33 cellular contexts compared by ENCODE assay signal in the genomic region with DNA sequence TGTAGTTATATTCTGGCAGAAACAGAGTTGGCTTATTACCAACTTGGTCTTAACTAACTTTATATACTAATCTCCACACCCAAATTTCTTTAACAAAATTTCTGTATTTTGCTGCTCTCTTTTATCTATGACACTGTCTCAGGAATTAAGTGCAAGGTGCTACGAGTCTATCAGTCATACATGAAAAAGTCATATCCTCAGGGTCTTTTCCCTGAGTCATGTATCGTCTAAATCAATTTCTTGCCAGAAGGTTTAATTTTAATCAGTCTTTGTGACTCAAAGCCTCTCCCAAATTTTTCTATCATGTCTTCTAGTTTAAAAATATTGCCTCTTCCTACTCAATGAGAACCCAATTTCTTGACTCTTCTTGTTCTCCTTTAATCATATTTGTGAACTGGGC.
"Had no signal": no experiment of that assay in that cellular context is flagged by ENCODE, and none has a peak within 500 bp of the region (broad histone marks: within the 10 kb centered on the region; RNA-seq: fewer than 3 reads in every experiment).

No MANE protein-coding gene starts in this region.

- H3K27me3 ChIP-seq: adrenal gland, body of pancreas, brain microvascular endothelial cell, breast epithelium had no signal

- H3K4me1 Mint-ChIP-seq: activated B cell treated with CpG ODN at 0.5 μM for 24 hours; activated CD4-positive, alpha-beta T cell treated with anti-CD3 and anti-CD28 coated beads, Interleukin-2, amount 10 ng/mL, durations not matched to agents 24 days and 14 days; activated naive CD8-positive, alpha-beta T cell treated with anti-CD3 and anti-CD28 coated beads for 36 hours; activated T-helper 17 cell treated with anti-CD3 and anti-CD28 coated beads, Interleukin-2, amount 50 U/mL, for 72 hours had no signal

- H3K27ac Mint-ChIP-seq: activated B cell treated with CpG ODN at 0.5 μM for 24 hours; activated CD4-positive, alpha-beta memory T cell treated with anti-CD3 and anti-CD28 coated beads for 36 hours; activated CD4-positive, alpha-beta T cell treated with anti-CD3 and anti-CD28 coated beads, Interleukin-2, amount 10 ng/mL, durations not matched to agents 24 days and 14 days; activated CD8-positive, alpha-beta T cell treated with anti-CD3 and anti-CD28 coated beads for 36 hours; activated naive CD4-positive, alpha-beta T cell treated with anti-CD3 and anti-CD28 coated beads for 36 hours; activated naive CD4-positive, alpha-beta T cell treated with anti-CD3 and anti-CD28 coated beads, Interleukin-2, amount 50 U/mL, for 72 hours; activated naive CD8-positive, alpha-beta T cell treated with anti-CD3 and anti-CD28 coated beads for 36 hours; activated T-cell treated with anti-CD3 and anti-CD28 coated beads, Interleukin-2, amount 50 U/mL, for 72 hours; activated T-helper 1 cell treated with anti-CD3 and anti-CD28 coated beads, Interleukin-12 subunit alpha, Interleukin-12 subunit beta, Interleukin-2, Interleukin-4 antibody, amounts not matched to agents 30 ng/mL and 10 ng/mL and 1 ng/mL, durations not matched to agents 14 hours and 24 hours and 36 hours; activated T-helper 17 cell treated with anti-CD3 and anti-CD28 coated beads, Interleukin-2, amount 50 U/mL, for 72 hours; T-helper 2 cell treated with Interferon-gamma antibody and Interleukin-4, amounts not matched to agents 5 μg/mL and 100 μg/mL, for 36 hours had no signal

- H3K4me3 Mint-ChIP-seq: activated B cell treated with CpG ODN at 0.5 μM for 24 hours; activated CD4-positive, alpha-beta memory T cell treated with anti-CD3 and anti-CD28 coated beads for 36 hours; activated CD4-positive, alpha-beta T cell treated with anti-CD3 and anti-CD28 coated beads, Interleukin-2, amount 10 ng/mL, durations not matched to agents 24 days and 14 days; activated CD8-positive, alpha-beta T cell treated with anti-CD3 and anti-CD28 coated beads for 36 hours; activated naive CD4-positive, alpha-beta T cell treated with anti-CD3 and anti-CD28 coated beads for 36 hours; activated naive CD8-positive, alpha-beta T cell treated with anti-CD3 and anti-CD28 coated beads for 36 hours; activated T-cell treated with anti-CD3 and anti-CD28 coated beads, Interleukin-2, amount 50 U/mL, for 4 hours; activated T-cell treated with anti-CD3 and anti-CD28 coated beads, Interleukin-2, amount 50 U/mL, for 72 hours; activated T-helper 1 cell treated with anti-CD3 and anti-CD28 coated beads, Interleukin-12 subunit alpha, Interleukin-12 subunit beta, Interleukin-2, Interleukin-4 antibody, amounts not matched to agents 30 ng/mL and 10 ng/mL and 1 ng/mL, durations not matched to agents 14 hours and 24 hours and 36 hours; activated T-helper 17 cell treated with anti-CD3 and anti-CD28 coated beads, Interleukin-2, amount 50 U/mL, for 72 hours; T-helper 2 cell treated with Interferon-gamma antibody and Interleukin-4, amounts not matched to agents 5 μg/mL and 100 μg/mL, for 36 hours had no signal

- H3K9me3 ChIP-seq: adrenal gland, body of pancreas, breast epithelium had no signal

- H3K27ac ChIP-seq: adrenal gland, body of pancreas, brain microvascular endothelial cell, breast epithelium, VCaP had no signal

- DNase-seq: activated B cell treated with CpG ODN at 0.5 μM for 24 hours; activated CD4-positive, alpha-beta memory T cell treated with anti-CD3 and anti-CD28 coated beads for 36 hours; activated CD4-positive, alpha-beta T cell treated with anti-CD3 and anti-CD28 coated beads for 4 hours; activated CD4-positive, alpha-beta T cell treated with anti-CD3 and anti-CD28 coated beads, Interleukin-2, amount 10 ng/mL, durations not matched to agents 24 days and 14 days; activated CD4-positive, alpha-beta T cell treated with anti-CD3 and anti-CD28 coated beads, Interleukin-2, amount 50 U/mL, for 1 hour; activated CD4-positive, alpha-beta T cell treated with anti-CD3 and anti-CD28 coated beads, Interleukin-2, amount 50 U/mL, for 4 hours; activated CD4-positive, CD25-positive, alpha-beta regulatory T cell treated with anti-CD3 and anti-CD28 coated beads, Interleukin-2, amount 50 U/mL, for 72 hours; activated CD8-positive, alpha-beta memory T cell treated with anti-CD3 and anti-CD28 coated beads, Interleukin-2, amount 50 U/mL, for 4 hours; activated CD8-positive, alpha-beta T cell treated with anti-CD3 and anti-CD28 coated beads for 36 hours; activated effector memory CD4-positive, alpha-beta T cell treated with anti-CD3 and anti-CD28 coated beads, Interleukin-2, amount 50 U/mL, for 16 hours; activated gamma-delta T cell treated with Interleukin-2 at 50 U/mL for 16 hours; activated naive CD4-positive, alpha-beta T cell; activated naive CD4-positive, alpha-beta T cell treated with anti-CD3 and anti-CD28 coated beads for 36 hours; activated naive CD4-positive, alpha-beta T cell treated with anti-CD3 and anti-CD28 coated beads, Interleukin-2, amount 50 U/mL, for 16 hours; activated naive CD8-positive, alpha-beta T cell treated with anti-CD3 and anti-CD28 coated beads for 36 hours; activated T-cell treated with anti-CD3 and anti-CD28 coated beads for 4 hours; activated T-cell treated with anti-CD3 and anti-CD28 coated beads, Interleukin-2, amount 50 U/mL, for 1 hour; activated T-cell treated with anti-CD3 and anti-CD28 coated beads, Interleukin-2, amount 50 U/mL, for 4 hours; activated T-cell treated with anti-CD3 and anti-CD28 coated beads, Interleukin-2, amount 50 U/mL, for 72 hours; adrenal gland; amniotic stem cell; aorta; body of pancreas; brain microvascular endothelial cell; central memory CD4-positive, alpha-beta T cell; T-helper 2 cell; T-helper 9 cell had no signal

- H3K36me3 Mint-ChIP-seq: activated CD4-positive, alpha-beta memory T cell treated with anti-CD3 and anti-CD28 coated beads for 36 hours; activated naive CD8-positive, alpha-beta T cell treated with anti-CD3 and anti-CD28 coated beads for 36 hours had no signal

- H3K4me1 ChIP-seq: adrenal gland, body of pancreas, breast epithelium had no signal

- H3K27me3 Mint-ChIP-seq: activated B cell treated with CpG ODN at 0.5 μM for 24 hours; activated CD4-positive, alpha-beta memory T cell treated with anti-CD3 and anti-CD28 coated beads for 36 hours; activated CD4-positive, alpha-beta T cell treated with anti-CD3 and anti-CD28 coated beads, Interleukin-2, amount 10 ng/mL, durations not matched to agents 24 days and 14 days; activated CD8-positive, alpha-beta T cell treated with anti-CD3 and anti-CD28 coated beads for 36 hours; activated naive CD8-positive, alpha-beta T cell treated with anti-CD3 and anti-CD28 coated beads for 36 hours; activated T-helper 17 cell treated with anti-CD3 and anti-CD28 coated beads, Interleukin-2, amount 50 U/mL, for 72 hours had no signal

- H3K4me3 ChIP-seq: adrenal gland, body of pancreas, breast epithelium had no signal

- H3K36me3 ChIP-seq: adrenal gland, brain microvascular endothelial cell, breast epithelium had no signal

- ATAC-seq: activated CD8-positive, alpha-beta T cell treated with anti-CD3 and anti-CD28 coated beads for 36 hours; activated naive CD4-positive, alpha-beta T cell treated with anti-CD3 and anti-CD28 coated beads, Interleukin-2, amount 50 U/mL, for 72 hours; activated T-cell treated with anti-CD3 and anti-CD28 coated beads, Interleukin-2, amount 50 U/mL, for 4 hours; activated T-cell treated with anti-CD3 and anti-CD28 coated beads, Interleukin-2, amount 50 U/mL, for 72 hours; activated T-helper 17 cell treated with anti-CD3 and anti-CD28 coated beads, Interleukin-2, amount 50 U/mL, for 72 hours; body of pancreas had no signal
